In the genomic region with DNA sequence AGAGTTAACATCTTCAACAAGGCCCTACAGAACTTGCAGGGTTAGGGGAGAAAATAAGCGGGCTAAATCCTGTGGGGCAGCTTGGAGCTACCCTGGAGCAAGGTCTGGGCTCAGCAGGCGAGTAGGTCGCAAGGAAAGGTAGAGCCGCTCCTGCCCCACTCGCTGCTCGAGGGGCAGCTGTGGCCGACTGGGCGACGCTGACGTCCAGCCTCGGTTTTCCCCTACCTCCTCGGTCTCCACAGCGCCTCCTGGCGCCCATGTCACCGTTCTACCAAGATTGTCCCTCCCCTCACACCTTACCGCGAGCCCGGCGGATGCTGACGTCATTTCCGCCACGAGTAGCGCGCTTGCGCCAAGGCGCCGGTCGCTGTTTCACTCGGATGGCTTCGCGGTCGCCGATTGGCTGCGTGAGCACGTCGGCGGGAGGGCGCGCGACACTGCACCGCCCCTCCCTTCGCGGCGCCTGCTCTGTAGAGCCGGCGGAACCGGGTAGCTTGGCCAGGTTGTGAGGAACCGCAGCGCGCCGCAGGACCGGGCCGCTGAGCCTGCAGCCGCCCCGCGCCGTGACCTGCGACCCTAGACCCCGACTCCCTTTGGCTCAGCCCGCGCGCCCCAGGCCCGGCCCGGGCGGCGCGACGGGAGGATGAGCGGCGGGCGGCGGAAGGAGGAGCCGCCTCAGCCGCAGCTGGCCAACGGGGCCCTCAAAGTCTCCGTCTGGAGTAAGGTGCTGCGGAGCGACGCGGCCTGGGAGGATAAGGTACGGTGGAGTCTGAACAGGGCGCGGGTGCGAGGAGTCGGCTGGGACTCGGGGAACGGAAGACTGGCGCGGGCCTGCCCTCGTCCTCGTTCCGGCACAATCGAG, we compare ENCODE assay signal across 8 cellular contexts. TPM values are rescaled to one million over a fixed set of nuclear protein-coding genes. Genes with fewer than 3 reads are reported as not detected.
DNase-seq lines count a peak whose midpoint lies in the region; ATAC-seq and TF ChIP-seq lines count a peak whose summit lies in the region.

A gene with protein sequence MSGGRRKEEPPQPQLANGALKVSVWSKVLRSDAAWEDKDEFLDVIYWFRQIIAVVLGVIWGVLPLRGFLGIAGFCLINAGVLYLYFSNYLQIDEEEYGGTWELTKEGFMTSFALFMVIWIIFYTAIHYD (plus strand): TSS at position 471 of the 862 bp plus-strand sequence. CDS start 173 bp downstream, at position 644.

- H3K36me3 Mint-ChIP-seq in progenitor cell of endocrine pancreas (ENCODE audit: insufficient read depth), result peaks cover under 1% of the 10 kb centered on the region

- no peaks in the 10 kb centered on the region for H3K4me1 ChIP-seq in urinary bladder (ENCODE audit: insufficient read depth)

- peak; percentile 90 for DNase-seq in NCI-H1436 treated with DMSO at 0.1 percent for 48 hours (lab: John Stamatoyannopoulos, UW)
- DNase-seq in T-helper 1 cell, result peak; percentile 97 to 99 (median 98)
- peak; percentile 97 for DNase-seq in amniotic epithelial cell (ENCODE audit: low read depth)
- peak; percentile 99 for DNase-seq in left cardiac atrium
- peak; percentile 98 for DNase-seq in progenitor cell of endocrine pancreas (ENCODE audit: low spot score, unreplicated experiment)

- peak within 1 kb of the TSS; percentile 95 for H3K4me3 Mint-ChIP-seq in progenitor cell of endocrine pancreas (ENCODE audit: low read depth)

- under 1% methylated on average over 93 of the region's 93 CpGs for WGBS in urinary bladder

- H3K36me3 ChIP-seq in urinary bladder (ENCODE audit: insufficient read depth), result no peaks in the 10 kb centered on the region

- intact Hi-C loops in left cardiac atrium (cut with DNase I), result no loop called here

- H3K27me3 Mint-ChIP-seq in progenitor cell of endocrine pancreas, result no peaks in the 10 kb centered on the region

- H3K9me3 Mint-ChIP-seq in progenitor cell of endocrine pancreas (ENCODE audit: low read depth), result no peaks in the 10 kb centered on the region

- TF ChIP-seq CTCF in GM12875 (IDR thresholded peaks at IDR 0.05; ENCODE audit: borderline replicate concordance, insufficient read depth, low read depth, low read length) (peak; percentile 91), progenitor cell of endocrine pancreas (IDR thresholded peaks at IDR 0.05; ENCODE audit: unreplicated experiment) (peak; percentile 93)

- H3K4me3 ChIP-seq in GM12875 (ENCODE audit: low read depth, low read length) (peak within 1 kb of the TSS; percentile 81), urinary bladder (ENCODE audit: low read depth, low read length) (peak within 1 kb of the TSS; percentile 72)

- peaks cover 18% of the 10 kb centered on the region for H3K4me1 Mint-ChIP-seq in progenitor cell of endocrine pancreas (ENCODE audit: low read depth)

- peak within 1 kb of the TSS; percentile 55 for H3K27ac ChIP-seq in urinary bladder (ENCODE audit: low read depth)

- ATAC-seq in HG02840 (IDR thresholded peaks at IDR 0.05; ENCODE audit: low FRiP score, unreplicated experiment) (peak; percentile 92), left cardiac atrium (peak; percentile 97 to 98)

- peak within 1 kb of the TSS; percentile 95 for H3K27ac Mint-ChIP-seq in progenitor cell of endocrine pancreas

RNA-seq across cellular contexts. Expression of the gene that starts here (rescaled TPM):
- total RNA-seq in left cardiac atrium (10 to 100 TPM; 61.6 to 64.2 TPM), progenitor cell of endocrine pancreas (58.8 and 59.6 TPM in 2 replicates), urinary bladder (34.8 TPM)
- 69.4 TPM for polyA plus RNA-seq in urinary bladder

Comparison
In these comparisons a context has a peak if more than half of its experiments do, and no peak if none do; other contexts are left out.
1. Peak in every context shown above with its lines: DNase-seq, ATAC-seq, H3K4me3 ChIP-seq and H3K27ac ChIP-seq.